In the genomic region with DNA sequence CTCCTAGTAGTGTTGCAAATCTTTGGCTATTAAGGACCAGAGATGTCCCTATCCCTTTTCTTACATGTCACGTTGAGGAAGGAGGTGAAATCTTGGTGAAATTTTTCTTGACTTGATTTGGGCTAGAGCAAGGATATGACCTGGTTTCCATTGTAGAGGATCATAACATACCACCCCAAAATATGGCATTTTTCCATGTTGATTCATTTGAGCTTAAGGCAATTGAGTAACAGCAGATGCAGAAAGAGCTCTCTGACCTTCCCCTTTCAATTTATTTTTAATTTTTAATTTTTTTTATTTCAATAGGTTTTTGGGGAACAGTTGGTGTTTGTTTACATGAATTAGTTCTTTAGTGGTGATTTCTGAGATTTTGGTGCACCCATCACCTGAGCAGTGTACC, we compare ENCODE assay signal across 15 cellular contexts.
DNase-seq lines count a peak whose midpoint lies in the region.
"Had no signal": no experiment of that assay in that cellular context is flagged by ENCODE, and none has a peak within 500 bp of the region (broad histone marks: within the 10 kb centered on the region; RNA-seq: fewer than 3 reads in every experiment).

No MANE protein-coding gene starts in this region.

- no peaks in the 10 kb centered on the region for H3K4me1 ChIP-seq in adipocyte (ENCODE audit: control insufficient read depth, insufficient read depth, low read length)
- H3K4me1 ChIP-seq: Caco-2 had no signal

- H3K36me3 ChIP-seq in adipocyte (ENCODE audit: control insufficient read depth, insufficient read depth, low read length, severe bottlenecking), result no peaks in the 10 kb centered on the region

- peaks cover 4% of the 10 kb centered on the region for H3K9me3 ChIP-seq in adipocyte (ENCODE audit: control insufficient read depth, low read length)

- no peak overlapping the region for H3K9ac ChIP-seq in adipocyte (ENCODE audit: low read length)
- H3K9ac ChIP-seq: KMS-11 had no signal

- H3K4me3 ChIP-seq in adipocyte (ENCODE audit: low read length), result no peak overlapping the region
- H3K4me3 ChIP-seq: GM12878, GM23338 had no signal

- H3K27me3 ChIP-seq in adipocyte (replicated peaks; ENCODE audit: control insufficient read depth, insufficient read depth, low read length), result peaks cover 6% of the 10 kb centered on the region

- DNase-seq in AG20443 (ENCODE audit: low spot score) (peak; percentile 25), adipocyte (ENCODE audit: low read depth) (peak; percentile 76), fibroblast of peridontal ligament (ENCODE audit: extremely low read depth) (peak; percentile 41), glomerular visceral epithelial cell (ENCODE audit: extremely low spot score) (no peak), NCI-H2227 (lab: John Stamatoyannopoulos, UW; ENCODE audit: unreplicated experiment) (no peak), NCI-H2029 (lab: John Stamatoyannopoulos, UW) (no peak)
- DNase-seq in activated CD4-positive, alpha-beta T cell treated with anti-CD3 and anti-CD28 coated beads for 4 hours, result no peak
- DNase-seq: ACHN; Caco-2; CD8-positive, alpha-beta memory T cell; DMS53; H7 had no signal

Comparison
In these comparisons a context has a peak if more than half of its experiments do, and no peak if none do; other contexts are left out.
1. DNase-seq: peak in AG20443 (single experiment), adipocyte (single experiment) and fibroblast of peridontal ligament (single experiment); none in activated CD4-positive, alpha-beta T cell treated with anti-CD3 and anti-CD28 coated beads for 4 hours (0 of 2), glomerular visceral epithelial cell (single experiment), NCI-H2227 (single experiment) and NCI-H2029 (single experiment).